ENCODE assay signal across 8 cellular contexts in genomic region chr7:102745494-102746288, GRCh38. TPM values are rescaled to one million over a fixed set of nuclear protein-coding genes. Genes with fewer than 3 reads are reported as not detected.
DNase-seq lines count a peak whose midpoint lies in the region; ATAC-seq and TF ChIP-seq lines count a peak whose summit lies in the region.
"Not testable (repeated sequence)": the region's sequence is repeated elsewhere in the genome, so short reads cannot be mapped to it uniquely, and the experiment has no call there.

No MANE protein-coding gene starts in this region.

- H3K27ac Mint-ChIP-seq in MCF 10A (ENCODE audit: low read depth, unreplicated experiment) = not testable (repeated sequence)

- H3K4me3 ChIP-seq in fibroblast of pulmonary artery (replicated peaks; ENCODE audit: low read depth, low read length); right lobe of liver: not testable (repeated sequence)

- not testable (repeated sequence) for ATAC-seq in right lobe of liver

- peak; percentile 33 for TF ChIP-seq RAD21 in Ishikawa (IDR thresholded peaks at IDR 0.05; ENCODE audit: low read depth)

- H3K27ac ChIP-seq in 22Rv1, right lobe of liver: not testable (repeated sequence)

- WGBS in right lobe of liver (ENCODE audit: insufficient coverage, low coverage, low lambda C conversion rate, missing lambda C conversion rate) = 30% methylated on average over 4 of the region's 4 CpGs

- not testable (repeated sequence) for H3K9me3 Mint-ChIP-seq in MCF 10A (ENCODE audit: unreplicated experiment)

- not testable (repeated sequence) for H3K4me1 ChIP-seq in right lobe of liver

- H3K36me3 Mint-ChIP-seq in MCF 10A (ENCODE audit: insufficient read depth, unreplicated experiment) = not testable (repeated sequence)

- not testable (repeated sequence) for H3K9me3 ChIP-seq in right lobe of liver

- CTCF ChIA-PET in MCF 10A (lab: Yijun Ruan, JAX) = interaction anchor here (0.6 to 0.9 kb wide), 3 partner anchors 315 to 330 kb away, joined by 3 read pairs; partner anchors contain the start of gene ARMC10

- TF ChIP-seq CTCF in 22Rv1 (IDR thresholded peaks at IDR 0.05) = peak; percentile 20
- TF ChIP-seq CTCF in MCF 10A (IDR thresholded peaks at IDR 0.05; ENCODE audit: unreplicated experiment) = peak; percentile 22
- not testable (repeated sequence) for TF ChIP-seq CTCF in fibroblast of pulmonary artery (IDR thresholded peaks at IDR 0.05; ENCODE audit: low read length, missing control alignments)
- peak in 3 of 4 donors; percentile 28 to 30 (median 28) for TF ChIP-seq CTCF in right lobe of liver (IDR thresholded peaks at IDR 0.05)

- not testable (repeated sequence) for H3K36me3 ChIP-seq in right lobe of liver

- BruUV-seq in MCF 10A (replicated peaks; lab: Mats Ljungman, UMichigan) = not testable (repeated sequence)

- not testable (repeated sequence) for H3K4me3 Mint-ChIP-seq in MCF 10A (ENCODE audit: unreplicated experiment)

- TF ChIP-seq EP300 in Ishikawa (IDR thresholded peaks at IDR 0.05; ENCODE audit: borderline replicate concordance) = not testable (repeated sequence)

- TF ChIP-seq POLR2A in right lobe of liver (IDR thresholded peaks at IDR 0.05) = not testable (repeated sequence)

- POLR2A ChIA-PET in MCF 10A (lab: Yijun Ruan, JAX) = not testable (repeated sequence)

- peak; percentile 59 for DNase-seq in DMS53 (lab: John Stamatoyannopoulos, UW)
- peak; percentile 24 for DNase-seq in NCI-H2107 treated with DMSO at 0.1 percent for 48 hours (lab: John Stamatoyannopoulos, UW; ENCODE audit: unreplicated experiment)
- DNase-seq in RPMI7951 (ENCODE audit: low read depth) = peak; percentile 14
- DNase-seq in MCF 10A (ENCODE audit: unreplicated experiment) = peak; percentile 11
- DNase-seq in fibroblast of pulmonary artery (ENCODE audit: low read depth) = peak; percentile 43
- not testable (repeated sequence) for DNase-seq in right lobe of liver

- not testable (repeated sequence) for H3K27me3 ChIP-seq in right lobe of liver

- not testable (repeated sequence) for H3K27me3 Mint-ChIP-seq in MCF 10A (ENCODE audit: insufficient read depth, unreplicated experiment)

- intact Hi-C loops in MCF 10A (cut with micrococcal nuclease) = loop anchor here (10.0 kb wide), 1 partner anchor 319 kb away; no protein-coding TSS in a partner anchor
- intact Hi-C loops in right lobe of liver (cut with DNase I) = not testable (repeated sequence)

- H3K4me1 Mint-ChIP-seq in MCF 10A (ENCODE audit: insufficient read depth, unreplicated experiment) = not testable (repeated sequence)

RNA-seq across cellular contexts. Expression of gene FAM185A, which starts 3.1 kb away (rescaled TPM):
- 5.2 and 9.8 TPM in 2 replicates for total RNA-seq in RPMI7951 (2014; rRNA removed; shearing (Covaris generic))
- total RNA-seq in MCF 10A (2022) (8.9 and 12.0 TPM in 2 replicates), right lobe of liver (10 to 100 TPM in 2 of 6 experiments, 1 to 10 TPM in 4; 6.4 to 13.5 (median 8.4) TPM)
